In genomic region chr3:45553469-45553974, GRCh38 we compare ENCODE assay signal across 8 cellular contexts. TPM values are rescaled to one million over a fixed set of nuclear protein-coding genes. Genes with fewer than 3 reads are reported as not detected.
A peak's percentile ranks its signal among the peaks of the same experiment; 100 is the strongest.
DNase-seq lines count a peak whose midpoint lies in the region; FAIRE-seq and TF ChIP-seq lines count a peak whose summit lies in the region.

No MANE protein-coding gene starts in this region.

- intact Hi-C loops in ascending aorta (cut with DNase I): no loop called here

- TF ChIP-seq POLR2A in GM12892 (IDR thresholded peaks at IDR 0.05; ENCODE audit: low read depth, low read length): no peak

- H3K27me3 ChIP-seq in ascending aorta: no peaks in the 10 kb centered on the region

- no peaks in the 10 kb centered on the region for H3K9me3 ChIP-seq in ascending aorta

- TF ChIP-seq CTCF in ascending aorta (IDR thresholded peaks at IDR 0.05): no peak

- H3K27ac ChIP-seq in ascending aorta: peak overlapping the region; percentile 14 to 43

- DNase-seq in GM12892 (ENCODE audit: insufficient read length) (peak; percentile 34), M059J (ENCODE audit: low read depth) (peak; percentile 72), ascending aorta (ENCODE audit: low spot score in 2 of 2) (no peak), left kidney (ENCODE audit: low read depth, low spot score) (peak; percentile 62), kidney glomerular epithelial cell (lab: John Stamatoyannopoulos, UW) (no peak), OCI-M2 (lab: John Stamatoyannopoulos, UW; ENCODE audit: unreplicated experiment) (no peak)
- no peak for DNase-seq in activated T-cell treated with anti-CD3 and anti-CD28 coated beads, Interleukin-2, amount 50 U/mL, for 1 hour
- no peak for DNase-seq in activated CD4-positive, alpha-beta T cell treated with anti-CD3 and anti-CD28 coated beads, Interleukin-2, amount 50 U/mL, for 1 hour

- peaks cover 14 to 27% of the 10 kb centered on the region in 2 donors for H3K4me1 ChIP-seq in ascending aorta

- H3K36me3 ChIP-seq in ascending aorta: no peaks in the 10 kb centered on the region

- H3K4me3 ChIP-seq in ascending aorta: no peak overlapping the region

- FAIRE-seq in GM12892 (lab: Jason Lieb, UNC): peak; percentile 78

RNA-seq across cellular contexts. Expression of gene LIMD1, which starts 41.0 kb away (rescaled TPM):
- 20.1 TPM for polyA plus RNA-seq in GM12892 (2012; ENCODE audit: missing spikeins)
- total RNA-seq in M059J (2014; rRNA removed; shearing (Covaris generic)): 3.9 and 8.6 TPM in 2 replicates
- total RNA-seq in ascending aorta: 36.8 TPM

Comparison
In these comparisons a context has a peak if more than half of its experiments do, and no peak if none do; other contexts are left out.
1. DNase-seq: peak in GM12892 (single experiment), M059J (single experiment) and left kidney (single experiment); none in ascending aorta (0 of 2), kidney glomerular epithelial cell (single experiment), activated T-cell treated with anti-CD3 and anti-CD28 coated beads, Interleukin-2, amount 50 U/mL, for 1 hour (single experiment), activated CD4-positive, alpha-beta T cell treated with anti-CD3 and anti-CD28 coated beads, Interleukin-2, amount 50 U/mL, for 1 hour (single experiment) and OCI-M2 (single experiment).